In the genomic region with DNA sequence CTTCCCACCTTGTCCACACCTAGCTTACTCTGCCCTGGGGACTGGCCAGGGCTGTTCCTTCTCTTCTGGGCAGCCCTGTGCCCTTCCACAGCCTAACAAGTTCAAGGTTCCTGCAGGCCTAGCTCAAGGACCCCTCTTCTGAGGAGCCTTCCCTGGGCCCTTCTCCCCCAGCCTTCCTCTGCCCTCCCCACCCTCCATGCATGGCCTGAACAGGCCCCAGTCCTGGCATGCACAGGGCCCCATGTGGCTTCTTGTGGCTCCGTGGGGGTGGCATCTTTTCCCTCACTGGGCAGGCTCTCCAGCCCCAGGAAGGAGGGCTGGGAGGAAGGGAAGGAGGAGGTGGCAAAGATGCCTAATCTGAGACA, we compare ENCODE assay signal across 19 cellular contexts.
DNase-seq lines count a peak whose midpoint lies in the region; ATAC-seq and TF ChIP-seq lines count a peak whose summit lies in the region.
"Had no signal": no experiment of that assay in that cellular context is flagged by ENCODE, and none has a peak within 500 bp of the region (broad histone marks: within the 10 kb centered on the region; RNA-seq: fewer than 3 reads in every experiment).

No MANE protein-coding gene starts in this region.

- TF ChIP-seq CTCF in IMR-90 (conservative IDR thresholded peaks at IDR 0.05; ENCODE audit: low read depth, low read length) (no peak), fibroblast of lung (conservative IDR thresholded peaks at IDR 0.05 in 1 of 2, IDR thresholded peaks at IDR 0.05 in 1 of 2; ENCODE audit: low read depth in 1 of 2, low read length in 2 of 2) (no peak), osteoblast (IDR thresholded peaks at IDR 0.05; ENCODE audit: extremely low read depth, low read depth, low read length) (no peak), ovary (IDR thresholded peaks at IDR 0.05) (no peak), GM20000 (IDR thresholded peaks at IDR 0.05; ENCODE audit: extremely low read depth, missing control alignments) (no peak)

- H3K14ac ChIP-seq in IMR-90 (replicated peaks; ENCODE audit: low read depth, low read length), result peak overlapping the region; percentile 63

- no peak for TF ChIP-seq RAD21 in IMR-90 (IDR thresholded peaks at IDR 0.05; ENCODE audit: low read length)

- ATAC-seq in IMR-90 (ENCODE audit: low read depth), result peak; percentile 62
- ATAC-seq in GM18502 (IDR thresholded peaks at IDR 0.05; ENCODE audit: poor library complexity, unreplicated experiment), result no peak
- ATAC-seq: activated naive CD4-positive, alpha-beta T cell treated with anti-CD3 and anti-CD28 coated beads, Interleukin-2, amount 50 U/mL, for 72 hours had no signal

- H3K4me3 ChIP-seq in ACC112 (ENCODE audit: low read depth, low read length) (no peak overlapping the region), IMR-90 (ENCODE audit: insufficient read depth, low read depth, low read length) (no peak overlapping the region), fibroblast of lung (replicated peaks in 1 of 4; ENCODE audit: control extremely low read depth in 1 of 4, insufficient read depth in 1 of 4, low read depth in 3 of 4, low read length in 4 of 4) (no peak overlapping the region), osteoblast (ENCODE audit: insufficient read depth, low read length) (no peak overlapping the region), ovary (no peak overlapping the region)
- H3K4me3 ChIP-seq: esophagus squamous epithelium, neural progenitor cell, Peyer's patch, SK-N-MC, stomach had no signal

- TF ChIP-seq POLR2A in IMR-90 (IDR thresholded peaks at IDR 0.05; ENCODE audit: low read depth, low read length) (no peak), ovary (IDR thresholded peaks at IDR 0.05) (no peak)

- no peak for DNase-seq in IMR-90
- no peak for DNase-seq in fibroblast of lung (ENCODE audit: low read depth in 2 of 2)
- DNase-seq in osteoblast (ENCODE audit: insufficient read length, low spot score, missing footprints), result peak; percentile 58
- DNase-seq in cerebellar cortex (ENCODE audit: low spot score), result no peak
- no peak for DNase-seq in ovary
- DNase-seq in GM20000 (ENCODE audit: low spot score), result no peak
- DNase-seq: activated CD4-positive, alpha-beta T cell treated with anti-CD3 and anti-CD28 coated beads, Interleukin-2, amount 10 ng/mL, durations not matched to agents 24 days and 14 days; esophagus squamous epithelium; Peyer's patch; stimulated activated CD4-positive, alpha-beta T cell treated with anti-CD3 and anti-CD28 coated beads, Interleukin-12 subunit alpha, Interleukin-12 subunit beta, amount 100 ng/mL, for 4 hours; stimulated activated CD4-positive, alpha-beta T cell treated with anti-CD3 and anti-CD28 coated beads, Interleukin-4, amount 100 ng/mL, for 4 hours; stomach; T-helper 2 cell had no signal

- dilution Hi-C loops in IMR-90 (cut with HindIII; ENCODE audit: low sequenced_read_pairs, unreplicated experiment), result no loop called here

- peak overlapping the region; percentile 33; the same call in 1 of the 2 replicates for H2AK5ac ChIP-seq in IMR-90 (ENCODE audit: low read depth, low read length)

- no peaks in the 10 kb centered on the region for H3K79me2 ChIP-seq in ACC112 (ENCODE audit: control insufficient read depth, insufficient read depth, low read length, unreplicated experiment)
- no peaks in the 10 kb centered on the region for H3K79me2 ChIP-seq in fibroblast of lung (ENCODE audit: control insufficient read depth, insufficient read depth, low read length)
- no peaks in the 10 kb centered on the region for H3K79me2 ChIP-seq in osteoblast (ENCODE audit: insufficient read depth, low read length)

- peak overlapping the region; percentile 91 for H3K4ac ChIP-seq in IMR-90 (ENCODE audit: low read depth, low read length)

- CTCF ChIA-PET in IMR-90 (lab: Yijun Ruan, JAX), result no interaction called here

- intact Hi-C loops in IMR-90 (cut with micrococcal nuclease) (no loop called here), ovary (cut with DNase I) (loop anchor here in 1 of 4 donors (10.0 kb wide), 1 partner anchor 58 kb away; no protein-coding TSS in a partner anchor)

- peaks cover 4% of the 10 kb centered on the region; the same call in 1 of the 2 replicates for H3K9me1 ChIP-seq in IMR-90 (ENCODE audit: insufficient read depth, low read length)

- H3K4me2 ChIP-seq in IMR-90 (ENCODE audit: low read depth, low read length), result peak overlapping the region; percentile 23; the same call in 1 of the 2 replicates
- H3K4me2 ChIP-seq in fibroblast of lung (ENCODE audit: extremely low read depth, insufficient read depth, low read length), result peak overlapping the region; percentile 30
- peak overlapping the region; percentile 27 for H3K4me2 ChIP-seq in osteoblast (ENCODE audit: insufficient read depth, low read length)
- H3K4me2 ChIP-seq: neural progenitor cell had no signal

- no peaks in the 10 kb centered on the region for H3K36me3 ChIP-seq in ACC112 (ENCODE audit: insufficient read depth, low read length)
- no peaks in the 10 kb centered on the region for H3K36me3 ChIP-seq in IMR-90 (ENCODE audit: control insufficient read depth, insufficient read depth, low read length)
- no peaks in the 10 kb centered on the region for H3K36me3 ChIP-seq in fibroblast of lung (ENCODE audit: control insufficient read depth, insufficient read depth, low read length)
- H3K36me3 ChIP-seq in osteoblast (ENCODE audit: insufficient read depth, low read length), result no peaks in the 10 kb centered on the region
- no peaks in the 10 kb centered on the region for H3K36me3 ChIP-seq in ovary
- H3K36me3 ChIP-seq: esophagus squamous epithelium, neural progenitor cell, Peyer's patch, stomach had no signal

- H3K79me1 ChIP-seq in IMR-90 (ENCODE audit: low read depth in 1 of 2, low read length in 2 of 2), result no peaks in the 10 kb centered on the region

- H4K91ac ChIP-seq in IMR-90 (ENCODE audit: insufficient read depth, low read depth, low read length), result peak overlapping the region; percentile 93

- no CpG with 5 or more reads among the region's 1 CpG for WGBS in IMR-90 (ENCODE audit: extremely low coverage in 2 of 2, insufficient read length in 1 of 2), 2 experiments
- WGBS in ovary, 3 donors, result 19 to 30% (median 26%) methylated on average over 1 of the region's 1 CpG

- H3K27ac ChIP-seq in ACC112 (ENCODE audit: low read depth, low read length), result no peak overlapping the region
- H3K27ac ChIP-seq in IMR-90 (ENCODE audit: insufficient read depth, low read length), result peak overlapping the region; percentile 88
- H3K27ac ChIP-seq in fibroblast of lung (ENCODE audit: insufficient read depth, low read length), result peak overlapping the region; percentile 37
- H3K27ac ChIP-seq in osteoblast (ENCODE audit: low read depth, low read length), result peak overlapping the region; percentile 31
- no peak overlapping the region for H3K27ac ChIP-seq in ovary
- H3K27ac ChIP-seq: C4-2B, neural progenitor cell, SK-N-MC, stomach had no signal

- peak overlapping the region; percentile 97 for H2BK120ac ChIP-seq in IMR-90 (ENCODE audit: low read depth, low read length)

- H3K27me3 ChIP-seq in ACC112 (ENCODE audit: insufficient read depth, low read length) (no peaks in the 10 kb centered on the region; the same call in 1 of the 2 replicates), IMR-90 (ENCODE audit: control insufficient read depth, insufficient read depth, low read length) (no peaks in the 10 kb centered on the region), fibroblast of lung (ENCODE audit: control insufficient read depth, insufficient read depth, low read length) (no peaks in the 10 kb centered on the region), osteoblast (ENCODE audit: insufficient read depth, low read length) (no peaks in the 10 kb centered on the region), ovary (no peaks in the 10 kb centered on the region)
- H3K27me3 ChIP-seq: neural progenitor cell, Peyer's patch, stomach had no signal

- no peak overlapping the region for H3K56ac ChIP-seq in IMR-90 (ENCODE audit: extremely low read depth, insufficient read depth, low read length)

- H2BK15ac ChIP-seq in IMR-90 (ENCODE audit: low read depth, low read length), result peak overlapping the region; percentile 30; the same call in 1 of the 3 replicates

- peak overlapping the region; percentile 66 for H2AK9ac ChIP-seq in IMR-90 (replicated peaks; ENCODE audit: low read depth, low read length, poor library complexity)

- POLR2A ChIA-PET in IMR-90 (lab: Charles Lee; ENCODE audit: unreplicated experiment), result no interaction called here

- H3K9ac ChIP-seq in IMR-90 (ENCODE audit: low read depth, low read length) (peak overlapping the region; percentile 21; the same call in 1 of the 2 replicates), fibroblast of lung (ENCODE audit: insufficient read depth, low read length) (peak overlapping the region; percentile 26)
- H3K9ac ChIP-seq: neural progenitor cell had no signal

- H3K9me3 ChIP-seq in IMR-90 (ENCODE audit: control insufficient read depth, insufficient read depth, low read length) (no peaks in the 10 kb centered on the region), fibroblast of lung (ENCODE audit: control insufficient read depth, insufficient read depth, low read depth, low read length) (no peaks in the 10 kb centered on the region), osteoblast (ENCODE audit: low read depth, low read length) (no peaks in the 10 kb centered on the region), ovary (no peaks in the 10 kb centered on the region)
- H3K9me3 ChIP-seq: esophagus squamous epithelium, Peyer's patch, stomach had no signal

- H3K18ac ChIP-seq in IMR-90 (ENCODE audit: low read depth, low read length), result peak overlapping the region; percentile 59; the same call in 1 of the 2 replicates

- peak overlapping the region; percentile 78 for H2AFZ ChIP-seq in ACC112 (ENCODE audit: low read length, unreplicated experiment)
- peak overlapping the region; percentile 91 for H2AFZ ChIP-seq in IMR-90 (replicated peaks; ENCODE audit: low read length, poor library complexity)
- H2AFZ ChIP-seq in fibroblast of lung (ENCODE audit: low read length), result peak overlapping the region; percentile 67
- peak overlapping the region; percentile 91 for H2AFZ ChIP-seq in osteoblast (ENCODE audit: low read length)
- H2AFZ ChIP-seq: neural progenitor cell had no signal

- H4K20me1 ChIP-seq in IMR-90 (ENCODE audit: insufficient read depth, low read length), result no peaks in the 10 kb centered on the region
- no peaks in the 10 kb centered on the region for H4K20me1 ChIP-seq in fibroblast of lung (ENCODE audit: control insufficient read depth, extremely low read depth, insufficient read depth, low read length)
- no peaks in the 10 kb centered on the region for H4K20me1 ChIP-seq in osteoblast (ENCODE audit: insufficient read depth, low read length)

- H4K5ac ChIP-seq in IMR-90 (ENCODE audit: low read depth, low read length), result peak overlapping the region; percentile 70; the same call in 1 of the 2 replicates

- H2BK5ac ChIP-seq in IMR-90 (ENCODE audit: low read depth, low read length, poor library complexity, severe bottlenecking), result peak overlapping the region; percentile 22

- H4K8ac ChIP-seq in IMR-90 (ENCODE audit: low read depth in 2 of 2, low read length in 2 of 2), result peak overlapping the region; percentile 89 to 90; a peak in 2 of 4 replicates

- peaks cover 13% of the 10 kb centered on the region for H3K4me1 ChIP-seq in ACC112 (ENCODE audit: control insufficient read depth, insufficient read depth, low read length, unreplicated experiment)
- peaks cover 13% of the 10 kb centered on the region; the same call in 1 of the 2 replicates for H3K4me1 ChIP-seq in IMR-90 (ENCODE audit: control insufficient read depth, insufficient read depth, low read length)
- peaks cover 14% of the 10 kb centered on the region for H3K4me1 ChIP-seq in fibroblast of lung (ENCODE audit: control insufficient read depth, extremely low read depth, insufficient read depth, low read length)
- peaks cover 9% of the 10 kb centered on the region for H3K4me1 ChIP-seq in osteoblast (ENCODE audit: insufficient read depth, low read length)
- H3K4me1 ChIP-seq in ovary (ENCODE audit: insufficient read depth), result no peaks in the 10 kb centered on the region
- H3K4me1 ChIP-seq: neural progenitor cell had no signal

- no TSS peak for BruUV-seq in IMR-90 (replicated peaks; lab: Mats Ljungman, UMichigan)

- no peak for TF ChIP-seq EP300 in ovary (IDR thresholded peaks at IDR 0.05)

- in situ Hi-C loops in IMR-90 (cut with MboI; ENCODE audit: low sequenced_read_pairs), result loop anchor here (10.0 kb wide), 1 partner anchor 62 kb away; no protein-coding TSS in a partner anchor

- H2BK20ac ChIP-seq in IMR-90 (ENCODE audit: low read depth, low read length), result peak overlapping the region; percentile 76

- no peak overlapping the region for H3K23ac ChIP-seq in IMR-90 (ENCODE audit: low read depth, low read length)

Comparison
In these comparisons a context has a peak if more than half of its experiments do, and no peak if none do; other contexts are left out.
1. H3K27ac ChIP-seq: peak in IMR-90 (single experiment), fibroblast of lung (single experiment) and osteoblast (single experiment); none in ACC112 (single experiment) and ovary (0 of 2).
2. Peak in every context shown above with its lines, with median percentiles within 50 percentile points of each other: H2AFZ ChIP-seq and H3K4me2 ChIP-seq.